In the genomic region with DNA sequence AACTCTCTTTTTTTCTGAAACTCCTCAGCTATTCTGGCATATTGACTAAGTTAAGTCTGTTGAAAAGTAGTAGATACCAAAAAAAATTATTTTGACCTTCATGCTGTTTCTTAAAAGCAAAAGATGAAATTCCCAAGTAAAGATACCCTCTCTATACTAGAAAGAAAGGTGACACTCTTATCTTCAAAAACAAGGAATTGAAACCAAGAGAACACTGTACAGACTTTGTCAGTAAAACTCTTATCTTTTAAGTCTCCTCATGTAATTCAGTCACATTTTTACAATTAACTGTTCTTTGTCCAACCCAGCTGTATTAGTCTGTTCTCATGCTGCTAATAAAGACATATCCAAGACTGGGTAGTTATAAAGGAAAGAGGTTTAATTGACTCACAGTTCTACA, we compare ENCODE assay signal across 21 cellular contexts.
"Had no signal": no experiment of that assay in that cellular context is flagged by ENCODE, and none has a peak within 500 bp of the region (broad histone marks: within the 10 kb centered on the region; RNA-seq: fewer than 3 reads in every experiment).

No MANE protein-coding gene starts in this region.

- H3K4me1 ChIP-seq: body of pancreas had no signal

- H3K4me3 ChIP-seq: body of pancreas, MG63, PC-9 had no signal

- DNase-seq: activated CD4-positive, alpha-beta T cell treated with anti-CD3 and anti-CD28 coated beads for 4 hours; activated CD4-positive, alpha-beta T cell treated with anti-CD3 and anti-CD28 coated beads, Interleukin-2, amount 50 U/mL, for 48 hours; activated gamma-delta T cell treated with Interleukin-2 at 50 U/mL for 16 hours; activated T-cell treated with anti-CD3 and anti-CD28 coated beads, Interleukin-2, amount 50 U/mL, for 48 hours; aorta; body of pancreas; central memory CD4-positive, alpha-beta T cell; KG1; MG63; NCI-H1105 treated with DMSO at 0.1 percent for 48 hours; NCI-H1436 treated with DMSO at 0.1 percent for 48 hours; NCI-H187; NCI-H2081; NCI-H446; NCI-H524; PC-9; SHP77 treated with DMSO at 0.1 percent for 48 hours had no signal

- H3K27ac ChIP-seq: body of pancreas, PC-9 had no signal

- H3K4me3 Mint-ChIP-seq: activated naive CD4-positive, alpha-beta T cell treated with anti-CD3 and anti-CD28 coated beads, Interleukin-2, amount 50 U/mL, for 24 hours; T-helper 1 cell treated with Interleukin-12 subunit alpha and Interleukin-12 subunit beta and Interleukin-4 antibody, amounts not matched to agents 30 μg/mL and 1 μg/mL, for 36 hours had no signal

- H3K4me2 ChIP-seq: PC-9 had no signal

- ATAC-seq: activated CD4-positive, CD25-positive, alpha-beta regulatory T cell treated with anti-CD3 and anti-CD28 coated beads, Interleukin-2, amount 50 U/mL, for 24 hours; body of pancreas had no signal

- H3K4me1 Mint-ChIP-seq: activated naive CD4-positive, alpha-beta T cell treated with anti-CD3 and anti-CD28 coated beads, Interleukin-2, amount 50 U/mL, for 24 hours had no signal

- H3K36me3 ChIP-seq: MG63 had no signal

- H3K9me3 Mint-ChIP-seq: activated T-helper 2 cell treated with anti-CD3 and anti-CD28 coated beads, Interferon-gamma antibody, Interleukin-2, Interleukin-4, amounts not matched to agents 10 μg/mL and 5 μg/mL and 100 μg/mL, durations not matched to agents 14 hours and 24 hours and 36 hours; T-helper 1 cell treated with Interleukin-12 subunit alpha and Interleukin-12 subunit beta and Interleukin-4 antibody, amounts not matched to agents 30 μg/mL and 1 μg/mL, for 36 hours had no signal

- H3K9me3 ChIP-seq: body of pancreas had no signal

- H3K27me3 ChIP-seq: body of pancreas, MG63 had no signal

- H2AFZ ChIP-seq: PC-9 had no signal

- H3K27ac Mint-ChIP-seq: activated naive CD4-positive, alpha-beta T cell treated with anti-CD3 and anti-CD28 coated beads, Interleukin-2, amount 50 U/mL, for 24 hours; activated T-helper 2 cell treated with anti-CD3 and anti-CD28 coated beads, Interferon-gamma antibody, Interleukin-2, Interleukin-4, amounts not matched to agents 10 μg/mL and 5 μg/mL and 100 μg/mL, durations not matched to agents 14 hours and 24 hours and 36 hours; T-helper 1 cell treated with Interleukin-12 subunit alpha and Interleukin-12 subunit beta and Interleukin-4 antibody, amounts not matched to agents 30 μg/mL and 1 μg/mL, for 36 hours had no signal
